Comparison of ENCODE assay signal across 1 cellular context in genomic region chr6:27743787-27744186, GRCh38.
TF ChIP-seq lines count a peak whose summit lies in the region.

No MANE protein-coding gene starts in this region.

TF ChIP-seq in GM12878, 131 proteins besides CTCF, POLR2A, EP300 and RAD21:
- TF ChIP-seq YBX1 (IDR thresholded peaks at IDR 0.05) (no peak), TCF12 (IDR thresholded peaks at IDR 0.05; ENCODE audit: low read depth, low read length) (no peak), EGR1 (IDR thresholded peaks at IDR 0.05; ENCODE audit: borderline replicate concordance in 1 of 2, low read depth in 2 of 2, low read length in 2 of 2) (no peak), CBFB (IDR thresholded peaks at IDR 0.05; ENCODE audit: low read depth) (no peak), SPI1 (IDR thresholded peaks at IDR 0.05; ENCODE audit: borderline replicate concordance, insufficient read depth, low read depth, low read length) (no peak), RELB (IDR thresholded peaks at IDR 0.05; ENCODE audit: low read depth) (no peak), MXI1 (IDR thresholded peaks at IDR 0.05; ENCODE audit: low read depth, low read length) (no peak), MLLT1 (IDR thresholded peaks at IDR 0.05) (no peak), SIN3A (IDR thresholded peaks at IDR 0.05; ENCODE audit: low read depth, low read length) (no peak)
